Comparison of ENCODE assay signal across 6 cellular contexts in the genomic region with DNA sequence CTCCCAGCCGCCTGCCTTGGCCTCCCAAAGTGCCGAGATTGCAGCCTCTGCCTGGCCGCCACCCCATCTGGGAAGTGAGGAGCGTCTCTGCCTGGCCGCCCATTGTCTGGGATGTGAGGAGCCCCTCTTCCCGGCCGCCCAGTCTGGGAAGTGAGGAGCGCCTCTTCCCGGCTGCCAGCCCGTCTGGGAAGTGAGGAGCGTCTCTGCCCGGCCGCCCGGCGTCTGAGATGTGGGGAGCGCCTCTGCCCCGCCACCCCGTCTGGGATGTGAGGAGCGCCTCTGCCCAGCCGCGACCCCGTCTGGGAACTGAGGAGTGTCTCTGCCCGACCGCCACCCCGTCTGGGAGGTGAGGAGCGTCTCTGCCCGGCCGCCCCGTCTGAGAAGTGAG. TPM values are rescaled to one million over a fixed set of nuclear protein-coding genes. Genes with fewer than 3 reads are reported as not detected.
"Had no signal": no experiment of that assay in that cellular context is flagged by ENCODE, and none has a peak within 500 bp of the region (broad histone marks: within the 10 kb centered on the region; RNA-seq: fewer than 3 reads in every experiment).

No MANE protein-coding gene starts in this region.

RNA-seq across cellular contexts. Expression of a gene that starts 37.5 kb away (rescaled TPM):
- total RNA-seq: activated CD4-positive, alpha-beta memory T cell treated with anti-CD3 and anti-CD28 coated beads, Interleukin-2, amount 10 ng/mL, durations not matched to agents 7 days and 5 days; activated CD4-positive, alpha-beta T cell treated with anti-CD3 and anti-CD28 coated beads, Interleukin-2, amount 10 ng/mL, durations not matched to agents 7 days and 5 days; activated CD8-positive, alpha-beta memory T cell treated with anti-CD3 and anti-CD28 coated beads, Interleukin-2, amount 10 ng/mL, durations not matched to agents 7 days and 5 days; activated CD8-positive, alpha-beta T cell treated with anti-CD3 and anti-CD28 coated beads, Interleukin-2, amount 10 ng/mL, durations not matched to agents 7 days and 5 days; T-helper 1 cell treated with Interleukin-12 subunit alpha and Interleukin-12 subunit beta and Interleukin-4 antibody, amounts not matched to agents 30 ng/mL and 1 ng/mL, for 36 hours; T-helper 2 cell treated with Interferon-gamma antibody and Interleukin-4, amounts not matched to agents 100 ng/mL and 5 ng/mL, for 36 hours had no signal
